17 cellular contexts compared by ENCODE assay signal in the genomic region with DNA sequence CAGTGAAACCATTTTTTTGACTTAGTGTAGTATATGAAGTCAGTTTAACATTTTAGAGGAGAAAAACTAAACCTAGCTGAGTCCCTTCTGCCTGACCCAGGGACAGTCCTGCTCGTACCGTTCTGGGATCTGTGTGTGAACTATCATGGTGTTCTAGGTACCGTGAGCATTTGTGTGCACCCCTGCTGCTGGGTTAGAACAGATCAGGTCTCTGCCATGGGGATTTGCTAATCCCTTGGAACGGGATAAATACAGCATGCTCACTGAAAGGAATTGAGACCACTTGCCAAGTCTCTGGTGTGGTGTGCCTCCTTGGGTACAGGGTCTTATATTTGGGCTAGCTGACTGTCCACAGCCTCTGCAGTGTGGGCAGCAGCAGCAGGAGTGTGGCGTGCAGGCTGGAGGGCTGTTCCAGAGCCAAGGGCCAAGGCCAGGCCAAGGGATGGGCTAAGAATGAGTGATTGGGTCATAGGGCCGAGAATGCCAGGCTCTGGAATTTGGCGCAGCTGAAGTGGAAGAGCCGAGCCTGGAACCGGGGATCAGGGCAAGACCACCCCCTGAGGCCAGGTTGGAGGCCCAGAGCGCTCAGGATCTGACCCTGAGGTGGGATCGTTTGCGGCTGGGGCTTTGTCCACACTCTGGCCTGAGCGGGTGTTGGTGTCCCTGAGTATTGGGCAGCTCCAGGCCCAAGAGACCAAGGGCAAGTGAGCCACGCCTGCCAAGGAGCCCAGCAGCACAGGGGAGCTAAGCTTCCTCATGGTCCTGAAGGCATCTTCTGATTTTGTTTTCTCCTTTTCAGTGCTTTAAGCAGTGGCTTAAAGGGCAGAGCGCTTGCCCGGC.
"Had no signal": no experiment of that assay in that cellular context is flagged by ENCODE, and none has a peak within 500 bp of the region (broad histone marks: within the 10 kb centered on the region; RNA-seq: fewer than 3 reads in every experiment).

No MANE protein-coding gene starts in this region.

- H3K4me1 ChIP-seq: colonic mucosa, prostate gland, right lobe of liver, thyroid gland had no signal

- H3K4me3 Mint-ChIP-seq: activated CD4-positive, alpha-beta T cell treated with anti-CD3 and anti-CD28 coated beads, Interleukin-2, amount 10 ng/mL, durations not matched to agents 7 days and 5 days; T-cell; T-helper 2 cell treated with Interferon-gamma antibody and Interleukin-4, amounts not matched to agents 5 μg/mL and 100 μg/mL, for 36 hours had no signal

- H3K4me1 Mint-ChIP-seq: activated CD4-positive, alpha-beta T cell treated with anti-CD3 and anti-CD28 coated beads, Interleukin-2, amount 10 ng/mL, durations not matched to agents 7 days and 5 days had no signal

- H3K4me2 ChIP-seq: smooth muscle cell had no signal

- H3K36me3 ChIP-seq: colonic mucosa had no signal

- H3K4me3 ChIP-seq: colonic mucosa, heart left ventricle, prostate gland, right lobe of liver, smooth muscle cell, thyroid gland had no signal

- DNase-seq: activated CD4-positive, alpha-beta T cell treated with anti-CD3 and anti-CD28 coated beads, Interleukin-2, amount 10 ng/mL, durations not matched to agents 7 days and 5 days; activated CD4-positive, CD25-positive, alpha-beta regulatory T cell treated with anti-CD3 and anti-CD28 coated beads, Interleukin-2, amount 50 U/mL, for 72 hours; activated T-cell treated with anti-CD3 and anti-CD28 coated beads, Interleukin-2, amount 50 U/mL, for 1 hour; colonic mucosa; heart left ventricle; mesenchymal stem cell; right lobe of liver; stimulated activated CD4-positive, alpha-beta T cell treated with anti-CD3 and anti-CD28 coated beads, Interleukin-15, amount 100 ng/mL, for 24 hours; stimulated activated naive CD4-positive, alpha-beta T cell; substantia nigra; T-cell; thyroid gland had no signal

- H3K27me3 Mint-ChIP-seq: activated CD4-positive, alpha-beta T cell treated with anti-CD3 and anti-CD28 coated beads, Interleukin-2, amount 10 ng/mL, durations not matched to agents 7 days and 5 days; T-cell had no signal

- H3K9me3 ChIP-seq: colonic mucosa, heart left ventricle, prostate gland, right lobe of liver, thyroid gland had no signal

- ATAC-seq: activated naive CD4-positive, alpha-beta T cell treated with anti-CD3 and anti-CD28 coated beads, Interleukin-2, amount 50 U/mL, for 72 hours; T-cell had no signal

- H3K27me3 ChIP-seq: colonic mucosa, heart left ventricle, right lobe of liver, thyroid gland had no signal

- H3K27ac ChIP-seq: colonic mucosa, heart left ventricle, prostate gland, right lobe of liver, thyroid gland, VCaP had no signal

- H3K27ac Mint-ChIP-seq: activated CD4-positive, alpha-beta T cell treated with anti-CD3 and anti-CD28 coated beads, Interleukin-2, amount 10 ng/mL, durations not matched to agents 7 days and 5 days; T-cell; T-helper 2 cell treated with Interferon-gamma antibody and Interleukin-4, amounts not matched to agents 5 μg/mL and 100 μg/mL, for 36 hours had no signal

- H3K9me3 Mint-ChIP-seq: activated CD4-positive, alpha-beta T cell treated with anti-CD3 and anti-CD28 coated beads, Interleukin-2, amount 10 ng/mL, durations not matched to agents 7 days and 5 days; activated naive CD4-positive, alpha-beta T cell treated with anti-CD3 and anti-CD28 coated beads, Interleukin-2, amount 50 U/mL, for 72 hours; T-cell; T-helper 2 cell treated with Interferon-gamma antibody and Interleukin-4, amounts not matched to agents 5 μg/mL and 100 μg/mL, for 36 hours had no signal
